In the genomic region with DNA sequence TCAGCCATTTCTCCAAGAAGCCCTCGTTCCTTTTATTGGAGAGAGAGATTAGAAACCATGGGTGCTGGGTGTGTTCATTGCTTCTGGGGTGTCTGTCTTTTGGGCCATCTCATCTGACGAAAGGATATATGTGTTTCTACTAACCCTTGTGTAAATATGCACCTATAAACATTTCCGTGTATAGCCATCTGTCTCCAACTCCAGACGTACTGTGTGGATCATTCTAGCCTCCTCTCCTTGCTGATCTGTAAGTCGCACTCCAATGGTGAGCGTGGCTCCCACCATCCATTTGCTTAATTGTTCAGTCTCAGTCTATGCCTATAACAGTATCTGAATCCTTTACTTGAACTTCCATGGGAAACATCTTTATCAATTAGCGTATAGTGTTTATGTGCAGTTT, we compare ENCODE assay signal across 1 cellular context.
TF ChIP-seq lines count a peak whose summit lies in the region.

No MANE protein-coding gene starts in this region.

TF ChIP-seq in K562, 482 proteins besides CTCF, POLR2A, EP300 and RAD21:
- TF ChIP-seq ZNF398 (CRISPR knock-in tag; IDR thresholded peaks at IDR 0.05) (no peak), ARID1B (IDR thresholded peaks at IDR 0.05) (peak; percentile 76), ZNF175 (CRISPR knock-in tag; IDR thresholded peaks at IDR 0.05; ENCODE audit: low read depth) (no peak), CBFA2T3 (IDR thresholded peaks at IDR 0.05) (peak; percentile 79), FOXA3 (CRISPR knock-in tag; conservative IDR thresholded peaks at IDR 0.05 in 1 of 2, IDR thresholded peaks at IDR 0.05 in 1 of 2) (peak; percentile 82 to 94), TCF3 (CRISPR knock-in tag; IDR thresholded peaks at IDR 0.05) (peak; percentile 80), HES1 (IDR thresholded peaks at IDR 0.05; ENCODE audit: low read depth) (0 out of 2 replicates have a peak, but pooled peaks have one; percentile 47), DPF2 (IDR thresholded peaks at IDR 0.05) (peak; percentile 42), NRF1 (conservative IDR thresholded peaks at IDR 0.05 in 1 of 2, IDR thresholded peaks at IDR 0.05 in 1 of 2) (no peak), MEIS2 (IDR thresholded peaks at IDR 0.05; ENCODE audit: partially characterized antibody) (peak; percentile 60), TAL1 (IDR thresholded peaks at IDR 0.05) (peak; percentile 70), CTBP1 (IDR thresholded peaks at IDR 0.05; ENCODE audit: borderline replicate concordance) (peak; percentile 32; the same call in 1 of the 2 replicates), EP400 (IDR thresholded peaks at IDR 0.05) (peak; percentile 35; the same call in 1 of the 2 replicates), MNT (conservative IDR thresholded peaks at IDR 0.05) (0 out of 4 replicates have a peak, but pooled peaks of 1 of the 2 experiments have one; percentile 25), MAX (CRISPR knock-in tag; IDR thresholded peaks at IDR 0.05) (no peak), POLR2B (IDR thresholded peaks at IDR 0.05; ENCODE audit: low read depth, partially characterized antibody) (no peak), TBL1XR1 (IDR thresholded peaks at IDR 0.05; ENCODE audit: low read length in 2 of 2) (0 out of 4 replicates have a peak, but pooled peaks of 1 of the 2 experiments have one; percentile 17), TRIM25 (IDR thresholded peaks at IDR 0.05; ENCODE audit: borderline replicate concordance) (no peak), NCOR1 (IDR thresholded peaks at IDR 0.05) (peak; percentile 50; the same call in 1 of the 2 replicates), CBFA2T2 (conservative IDR thresholded peaks at IDR 0.05) (peak; percentile 40), FOXK2 (conservative IDR thresholded peaks at IDR 0.05 in 1 of 2, IDR thresholded peaks at IDR 0.05 in 1 of 2; ENCODE audit: low read depth in 2 of 2) (peak; percentile 41 to 70; a peak in 2 of 4 replicates), THRAP3 (IDR thresholded peaks at IDR 0.05; ENCODE audit: borderline replicate concordance) (no peak)
- TF ChIP-seq, protein P1, sequence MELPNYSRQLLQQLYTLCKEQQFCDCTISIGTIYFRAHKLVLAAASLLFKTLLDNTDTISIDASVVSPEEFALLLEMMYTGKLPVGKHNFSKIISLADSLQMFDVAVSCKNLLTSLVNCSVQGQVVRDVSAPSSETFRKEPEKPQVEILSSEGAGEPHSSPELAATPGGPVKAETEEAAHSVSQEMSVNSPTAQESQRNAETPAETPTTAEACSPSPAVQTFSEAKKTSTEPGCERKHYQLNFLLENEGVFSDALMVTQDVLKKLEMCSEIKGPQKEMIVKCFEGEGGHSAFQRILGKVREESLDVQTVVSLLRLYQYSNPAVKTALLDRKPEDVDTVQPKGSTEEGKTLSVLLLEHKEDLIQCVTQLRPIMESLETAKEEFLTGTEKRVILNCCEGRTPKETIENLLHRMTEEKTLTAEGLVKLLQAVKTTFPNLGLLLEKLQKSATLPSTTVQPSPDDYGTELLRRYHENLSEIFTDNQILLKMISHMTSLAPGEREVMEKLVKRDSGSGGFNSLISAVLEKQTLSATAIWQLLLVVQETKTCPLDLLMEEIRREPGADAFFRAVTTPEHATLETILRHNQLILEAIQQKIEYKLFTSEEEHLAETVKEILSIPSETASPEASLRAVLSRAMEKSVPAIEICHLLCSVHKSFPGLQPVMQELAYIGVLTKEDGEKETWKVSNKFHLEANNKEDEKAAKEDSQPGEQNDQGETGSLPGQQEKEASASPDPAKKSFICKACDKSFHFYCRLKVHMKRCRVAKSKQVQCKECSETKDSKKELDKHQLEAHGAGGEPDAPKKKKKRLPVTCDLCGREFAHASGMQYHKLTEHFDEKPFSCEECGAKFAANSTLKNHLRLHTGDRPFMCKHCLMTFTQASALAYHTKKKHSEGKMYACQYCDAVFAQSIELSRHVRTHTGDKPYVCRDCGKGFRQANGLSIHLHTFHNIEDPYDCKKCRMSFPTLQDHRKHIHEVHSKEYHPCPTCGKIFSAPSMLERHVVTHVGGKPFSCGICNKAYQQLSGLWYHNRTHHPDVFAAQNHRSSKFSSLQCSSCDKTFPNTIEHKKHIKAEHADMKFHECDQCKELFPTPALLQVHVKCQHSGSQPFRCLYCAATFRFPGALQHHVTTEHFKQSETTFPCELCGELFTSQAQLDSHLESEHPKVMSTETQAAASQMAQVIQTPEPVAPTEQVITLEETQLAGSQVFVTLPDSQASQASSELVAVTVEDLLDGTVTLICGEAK (IDR thresholded peaks at IDR 0.05): no peak
- TF ChIP-seq, protein P1 (CRISPR knock-in tag; IDR thresholded peaks at IDR 0.05): no peak
- TF ChIP-seq, protein P2, sequence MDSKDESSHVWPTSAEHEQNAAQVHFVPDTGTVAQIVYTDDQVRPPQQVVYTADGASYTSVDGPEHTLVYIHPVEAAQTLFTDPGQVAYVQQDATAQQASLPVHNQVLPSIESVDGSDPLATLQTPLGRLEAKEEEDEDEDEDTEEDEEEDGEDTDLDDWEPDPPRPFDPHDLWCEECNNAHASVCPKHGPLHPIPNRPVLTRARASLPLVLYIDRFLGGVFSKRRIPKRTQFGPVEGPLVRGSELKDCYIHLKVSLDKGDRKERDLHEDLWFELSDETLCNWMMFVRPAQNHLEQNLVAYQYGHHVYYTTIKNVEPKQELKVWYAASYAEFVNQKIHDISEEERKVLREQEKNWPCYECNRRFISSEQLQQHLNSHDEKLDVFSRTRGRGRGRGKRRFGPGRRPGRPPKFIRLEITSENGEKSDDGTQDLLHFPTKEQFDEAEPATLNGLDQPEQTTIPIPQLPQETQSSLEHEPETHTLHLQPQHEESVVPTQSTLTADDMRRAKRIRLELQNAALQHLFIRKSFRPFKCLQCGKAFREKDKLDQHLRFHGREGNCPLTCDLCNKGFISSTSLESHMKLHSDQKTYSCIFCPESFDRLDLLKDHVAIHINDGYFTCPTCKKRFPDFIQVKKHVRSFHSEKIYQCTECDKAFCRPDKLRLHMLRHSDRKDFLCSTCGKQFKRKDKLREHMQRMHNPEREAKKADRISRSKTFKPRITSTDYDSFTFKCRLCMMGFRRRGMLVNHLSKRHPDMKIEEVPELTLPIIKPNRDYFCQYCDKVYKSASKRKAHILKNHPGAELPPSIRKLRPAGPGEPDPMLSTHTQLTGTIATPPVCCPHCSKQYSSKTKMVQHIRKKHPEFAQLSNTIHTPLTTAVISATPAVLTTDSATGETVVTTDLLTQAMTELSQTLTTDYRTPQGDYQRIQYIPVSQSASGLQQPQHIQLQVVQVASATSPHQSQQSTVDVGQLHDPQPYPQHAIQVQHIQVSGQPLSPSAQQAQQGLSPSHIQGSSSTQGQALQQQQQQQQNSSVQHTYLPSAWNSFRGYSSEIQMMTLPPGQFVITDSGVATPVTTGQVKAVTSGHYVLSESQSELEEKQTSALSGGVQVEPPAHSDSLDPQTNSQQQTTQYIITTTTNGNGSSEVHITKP (IDR thresholded peaks at IDR 0.05; ENCODE audit: partially characterized antibody): peak; percentile 45
- TF ChIP-seq, protein P3, sequence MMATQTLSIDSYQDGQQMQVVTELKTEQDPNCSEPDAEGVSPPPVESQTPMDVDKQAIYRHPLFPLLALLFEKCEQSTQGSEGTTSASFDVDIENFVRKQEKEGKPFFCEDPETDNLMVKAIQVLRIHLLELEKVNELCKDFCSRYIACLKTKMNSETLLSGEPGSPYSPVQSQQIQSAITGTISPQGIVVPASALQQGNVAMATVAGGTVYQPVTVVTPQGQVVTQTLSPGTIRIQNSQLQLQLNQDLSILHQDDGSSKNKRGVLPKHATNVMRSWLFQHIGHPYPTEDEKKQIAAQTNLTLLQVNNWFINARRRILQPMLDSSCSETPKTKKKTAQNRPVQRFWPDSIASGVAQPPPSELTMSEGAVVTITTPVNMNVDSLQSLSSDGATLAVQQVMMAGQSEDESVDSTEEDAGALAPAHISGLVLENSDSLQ (IDR thresholded peaks at IDR 0.05): 0 out of 2 replicates have a peak, but pooled peaks have one; percentile 14
